Comparison of ENCODE assay signal across 8 cellular contexts in the genomic region with DNA sequence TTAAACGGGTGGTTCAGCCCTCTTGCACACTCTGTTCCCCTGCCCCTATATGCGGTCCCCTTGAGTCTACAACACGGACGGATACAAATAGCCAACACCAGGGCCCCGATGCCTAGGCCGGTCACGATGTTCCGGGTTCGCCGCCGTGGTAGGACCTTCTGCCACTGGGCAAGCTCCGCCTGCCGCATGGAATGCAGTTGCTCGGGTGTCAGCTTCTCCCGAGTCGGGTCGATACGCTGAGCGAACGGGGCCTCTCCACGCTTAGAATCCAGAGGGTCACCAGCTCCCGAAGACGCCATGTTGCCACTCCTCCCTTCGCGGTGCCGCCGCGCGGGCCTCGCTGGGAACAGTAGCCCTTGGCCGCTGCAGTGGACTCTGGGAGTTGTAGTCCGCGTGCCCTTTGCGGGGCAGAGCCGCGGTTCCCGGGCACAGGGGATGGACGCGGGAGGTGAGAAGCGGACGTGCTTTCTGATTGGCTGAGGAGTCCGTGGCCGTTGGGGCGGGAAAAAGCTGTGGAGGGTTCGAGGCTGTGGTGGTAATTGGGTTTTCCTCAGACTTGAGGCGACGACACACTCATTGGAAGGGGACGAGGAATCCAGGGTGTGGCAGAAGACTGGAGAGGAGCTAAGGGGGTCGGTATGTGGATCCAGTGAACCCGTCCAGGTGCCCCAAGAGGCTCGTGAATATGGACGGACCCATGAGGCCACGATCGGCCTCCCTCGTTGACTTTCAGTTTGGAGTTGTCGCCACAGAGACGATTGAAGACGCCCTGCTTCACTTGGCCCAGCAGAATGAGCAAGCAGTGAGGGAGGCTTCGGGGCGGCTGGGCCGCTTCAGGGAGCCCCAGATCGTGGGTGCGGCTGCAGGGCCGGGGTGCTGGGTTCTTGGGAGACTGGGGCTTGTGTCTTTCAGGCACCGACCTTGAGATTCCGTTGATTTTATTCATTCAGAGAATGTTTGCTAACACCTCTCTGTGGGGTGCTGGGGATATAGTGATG. TPM values are rescaled to one million over a fixed set of nuclear protein-coding genes. Genes with fewer than 3 reads are reported as not detected.
A peak's percentile ranks its signal among the peaks of the same experiment; 100 is the strongest.
DNase-seq lines count a peak whose midpoint lies in the region; TF ChIP-seq lines count a peak whose summit lies in the region.

A gene with protein sequence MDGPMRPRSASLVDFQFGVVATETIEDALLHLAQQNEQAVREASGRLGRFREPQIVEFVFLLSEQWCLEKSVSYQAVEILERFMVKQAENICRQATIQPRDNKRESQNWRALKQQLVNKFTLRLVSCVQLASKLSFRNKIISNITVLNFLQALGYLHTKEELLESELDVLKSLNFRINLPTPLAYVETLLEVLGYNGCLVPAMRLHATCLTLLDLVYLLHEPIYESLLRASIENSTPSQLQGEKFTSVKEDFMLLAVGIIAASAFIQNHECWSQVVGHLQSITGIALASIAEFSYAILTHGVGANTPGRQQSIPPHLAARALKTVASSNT (plus strand): TSS at position 479 of the 998 bp plus-strand sequence. CDS start 207 bp downstream, at position 686.
A gene with protein sequence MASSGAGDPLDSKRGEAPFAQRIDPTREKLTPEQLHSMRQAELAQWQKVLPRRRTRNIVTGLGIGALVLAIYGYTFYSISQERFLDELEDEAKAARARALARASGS (minus strand): TSS at position 322 of the 998 bp plus-strand sequence. CDS start 23 bp downstream, at position 299.

- H3K4me3 ChIP-seq in DOHH2 (ENCODE audit: low read length) (peak within 1 kb of the TSS; percentile 86), astrocyte of the cerebellum (ENCODE audit: low read depth, low read length) (peak within 1 kb of the TSS; percentile 94), hepatocyte (peak within 1 kb of the TSS; percentile 45), rectal smooth muscle tissue (ENCODE audit: low read length) (peak within 1 kb of the TSS; percentile 99), vagina (peak within 1 kb of the TSS; percentile 74 to 83)

- H3K9me2 ChIP-seq in DOHH2 (replicated peaks; ENCODE audit: control insufficient read depth, low read length) (no peaks in the 10 kb centered on the region), hepatocyte (replicated peaks; ENCODE audit: insufficient read depth) (no peaks in the 10 kb centered on the region)

- H3K9ac ChIP-seq in rectal smooth muscle tissue (ENCODE audit: low read length), result peak within 1 kb of the TSS; percentile 88

- H3K79me2 ChIP-seq in DOHH2 (ENCODE audit: control insufficient read depth, low read length), result peaks cover 6% of the 10 kb centered on the region
- H3K79me2 ChIP-seq in hepatocyte, result peaks cover 18% of the 10 kb centered on the region

- H3K9me3 ChIP-seq in DOHH2 (ENCODE audit: control insufficient read depth, insufficient read depth, low read length) (no peaks in the 10 kb centered on the region), hepatocyte (ENCODE audit: low read depth) (no peaks in the 10 kb centered on the region), vagina (no peaks in the 10 kb centered on the region)

- H3F3A ChIP-seq in DOHH2 (ENCODE audit: control insufficient read depth, insufficient read depth), result no peaks in the 10 kb centered on the region

- TF ChIP-seq POLR2A in vagina (IDR thresholded peaks at IDR 0.05), result no peak

- H4K20me1 ChIP-seq in DOHH2 (ENCODE audit: control insufficient read depth, insufficient read depth, low read depth, low read length), result no peaks in the 10 kb centered on the region
- no peaks in the 10 kb centered on the region for H4K20me1 ChIP-seq in hepatocyte (ENCODE audit: insufficient read depth, poor library complexity, severe bottlenecking)

- in situ Hi-C loops in astrocyte of the cerebellum (cut with HindIII; ENCODE audit: low sequenced_read_pairs), result no loop called here

- H3K27me3 ChIP-seq in DOHH2 (ENCODE audit: control insufficient read depth, low read length) (peaks cover 18% of the 10 kb centered on the region), hepatocyte (no peaks in the 10 kb centered on the region), rectal smooth muscle tissue (ENCODE audit: control insufficient read depth, insufficient read depth, low read length) (no peaks in the 10 kb centered on the region), vagina (no peaks in the 10 kb centered on the region)

- peak within 1 kb of the TSS; percentile 81 for H3K4me2 ChIP-seq in DOHH2 (ENCODE audit: low read length)
- peak within 1 kb of the TSS; percentile 90 for H3K4me2 ChIP-seq in hepatocyte

- intact Hi-C loops in vagina (cut with DNase I), result no loop called here

- H3K4me1 ChIP-seq in DOHH2 (ENCODE audit: control insufficient read depth, low read length) (peaks cover 13% of the 10 kb centered on the region), hepatocyte (ENCODE audit: insufficient read depth) (peaks cover 20% of the 10 kb centered on the region), rectal smooth muscle tissue (ENCODE audit: control insufficient read depth, insufficient read depth, low read length) (peaks cover 9% of the 10 kb centered on the region), vagina (peaks cover 31% of the 10 kb centered on the region)

- DNase-seq in H4 (ENCODE audit: low spot score) (peak; percentile 77), NCI-H146 treated with DMSO at 0.1 percent for 48 hours (lab: John Stamatoyannopoulos, UW; ENCODE audit: unreplicated experiment) (peak; percentile 71), T-helper 22 cell (ENCODE audit: low read depth) (peak; percentile 44), astrocyte of the cerebellum (ENCODE audit: low read depth) (peak; percentile 51), hepatocyte (ENCODE audit: low spot score) (peak; percentile 91), vagina (ENCODE audit: extremely low spot score in 2 of 2) (no peak)

- no peak for TF ChIP-seq CTCF in DOHH2 (IDR thresholded peaks at IDR 0.05; ENCODE audit: low read depth, low read length, poor library complexity, severe bottlenecking)
- TF ChIP-seq CTCF in astrocyte of the cerebellum (IDR thresholded peaks at IDR 0.05; ENCODE audit: low read depth, low read length, missing control alignments), result no peak
- no peak for TF ChIP-seq CTCF in hepatocyte (IDR thresholded peaks at IDR 0.05; ENCODE audit: poor library complexity)
- no peak for TF ChIP-seq CTCF in vagina (IDR thresholded peaks at IDR 0.05)

- H3K36me3 ChIP-seq in DOHH2 (ENCODE audit: control insufficient read depth, low read length) (no peaks in the 10 kb centered on the region), hepatocyte (replicated peaks; ENCODE audit: insufficient read depth, low read depth) (no peaks in the 10 kb centered on the region), rectal smooth muscle tissue (ENCODE audit: control insufficient read depth, insufficient read depth, low read length) (peaks cover 12% of the 10 kb centered on the region), vagina (peaks cover 0 to 6% of the 10 kb centered on the region in 2 donors)

- no peak within 1 kb of the TSS for H3K27ac ChIP-seq in DOHH2 (ENCODE audit: low read depth, low read length)
- H3K27ac ChIP-seq in hepatocyte, result peak within 1 kb of the TSS; percentile 89
- H3K27ac ChIP-seq in rectal smooth muscle tissue (ENCODE audit: low read depth, low read length), result peak within 1 kb of the TSS; percentile 41
- peak within 1 kb of the TSS; percentile 74 for H3K27ac ChIP-seq in vagina

- H2AFZ ChIP-seq in hepatocyte, result peak within 1 kb of the TSS; percentile 17

- WGBS in hepatocyte (ENCODE audit: low lambda C conversion rate, missing lambda C conversion rate), result 29% methylated on average over 66 of the region's 66 CpGs

RNA-seq across cellular contexts. Expression of the first gene that starts in this region (rescaled TPM):
- not detected in 2 replicates for total RNA-seq in H4 (2014; rRNA removed; shearing (Covaris generic))
- total RNA-seq in hepatocyte, result 0.08 and 1.2 TPM in 2 replicates
- 1.5 and 2.4 TPM in 2 replicates for polyA plus RNA-seq in hepatocyte
- total RNA-seq in vagina, result not detected

RNA-seq across cellular contexts. Expression of the second gene that starts in this region (rescaled TPM):
- 124 and 139 TPM in 2 replicates for total RNA-seq in H4 (2014; rRNA removed; shearing (Covaris generic))
- total RNA-seq in hepatocyte (117 and 133 TPM in 2 replicates), vagina (89.4 TPM)
- 219 and 252 TPM in 2 replicates for polyA plus RNA-seq in hepatocyte

Comparison
In these comparisons a context has a peak if more than half of its experiments do, and no peak if none do; other contexts are left out.
1. H3K4me3 ChIP-seq: peak in every context shown above with its lines; median percentile 99 in rectal smooth muscle tissue; 94 in astrocyte of the cerebellum; 86 in DOHH2; 78 in vagina; 45 in hepatocyte.
2. DNase-seq: peak in H4 (single experiment), NCI-H146 treated with DMSO at 0.1 percent for 48 hours (single experiment), T-helper 22 cell (single experiment), astrocyte of the cerebellum (single experiment) and hepatocyte (single experiment); none in vagina (0 of 2).